9 cellular contexts compared by ENCODE assay signal in genomic region chr9:125343518-125344284, GRCh38.
A peak's percentile ranks its signal among the peaks of the same experiment; 100 is the strongest.
DNase-seq lines count a peak whose midpoint lies in the region; ATAC-seq and TF ChIP-seq lines count a peak whose summit lies in the region.
"Had no signal": no experiment of that assay in that cellular context is flagged by ENCODE, and none has a peak within 500 bp of the region (broad histone marks: within the 10 kb centered on the region; RNA-seq: fewer than 3 reads in every experiment).

No MANE protein-coding gene starts in this region.

- peak; percentile 87 to 94 for ATAC-seq in left cardiac atrium
- peak; percentile 66 for ATAC-seq in thoracic aorta (ENCODE audit: insufficient number of reproducible peaks, low FRiP score, low read depth)
- ATAC-seq in HG03135 (IDR thresholded peaks at IDR 0.05; ENCODE audit: unreplicated experiment): no peak

- H3K4me2 ChIP-seq in SK-N-SH: peak overlapping the region; percentile 34; the same call in 1 of the 2 replicates

- no peaks in the 10 kb centered on the region for H3K79me2 ChIP-seq in SK-N-SH (ENCODE audit: insufficient read depth)

- no peaks in the 10 kb centered on the region for H3K9me2 ChIP-seq in SK-N-SH

- peaks cover 38 to 58% of the 10 kb centered on the region in 2 experiments for H3K36me3 ChIP-seq in SK-N-SH (replicated peaks in 1 of 2; ENCODE audit: control insufficient read depth in 1 of 2, insufficient read depth in 2 of 2, low read length in 1 of 2)
- H3K36me3 ChIP-seq in thoracic aorta: peaks cover 27% of the 10 kb centered on the region

- CTCF ChIA-PET in SK-N-SH (lab: Yijun Ruan, JAX): interaction anchor here (0.6 to 1.2 kb wide), 4 partner anchors 10 to 394 kb away, joined by 3 read pairs; no protein-coding TSS in a partner anchor

- H3K9me3 ChIP-seq in SK-N-SH: no peaks in the 10 kb centered on the region
- no peaks in the 10 kb centered on the region for H3K9me3 ChIP-seq in thoracic aorta

- H3K4me3 ChIP-seq in SK-N-SH (ENCODE audit: low read depth in 2 of 2, low read length in 1 of 2): no peak overlapping the region
- H3K4me3 ChIP-seq in thoracic aorta: no peak overlapping the region

- 55% methylated on average over 3 of the region's 3 CpGs for WGBS in SK-N-SH (ENCODE audit: low lambda C conversion rate)

- no peak overlapping the region for H3K9ac ChIP-seq in SK-N-SH

- H3K4me1 ChIP-seq in SK-N-SH (ENCODE audit: control insufficient read depth in 1 of 2, insufficient read depth in 2 of 2, low read depth in 1 of 2, low read length in 1 of 2) (peaks cover 4 to 16% of the 10 kb centered on the region in 2 experiments; a peak in 3 of 4 replicates), thoracic aorta (ENCODE audit: control insufficient read depth in 1 of 2, low read depth in 2 of 2) (peaks cover 8 to 13% of the 10 kb centered on the region in 2 donors)

- TF ChIP-seq CTCF in SK-N-SH (IDR thresholded peaks at IDR 0.05): no peak
- TF ChIP-seq CTCF in thoracic aorta (IDR thresholded peaks at IDR 0.05): peak; percentile 14

- H3K27me3 ChIP-seq in SK-N-SH (ENCODE audit: insufficient read depth): no peaks in the 10 kb centered on the region
- H3K27me3 ChIP-seq in thoracic aorta (replicated peaks; ENCODE audit: insufficient read depth): no peaks in the 10 kb centered on the region

- DNase-seq in NCI-H2029 (lab: John Stamatoyannopoulos, UW) (peak; percentile 16), NCI-H2029 treated with DMSO at 0.1 percent for 48 hours (lab: John Stamatoyannopoulos, UW) (no peak), SK-N-SH (no peak), left cardiac atrium (peak; percentile 35), thoracic aorta (ENCODE audit: low spot score) (no peak), HK-2 (ENCODE audit: unreplicated experiment) (no peak), RPMI8226 (no peak)
- DNase-seq: 8988T had no signal

- POLR2A ChIA-PET in SK-N-SH (lab: Yijun Ruan, JAX): no interaction called here

- H3F3A ChIP-seq in SK-N-SH (replicated peaks; ENCODE audit: insufficient read depth): peaks cover 24% of the 10 kb centered on the region

- TF ChIP-seq RAD21 in SK-N-SH (IDR thresholded peaks at IDR 0.05; ENCODE audit: low read length): no peak

- intact Hi-C loops in left cardiac atrium (cut with DNase I): no loop called here

- no peak for TF ChIP-seq EP300 in SK-N-SH (IDR thresholded peaks at IDR 0.05; ENCODE audit: borderline replicate concordance in 1 of 2, low read depth in 1 of 2, low read length in 1 of 2)

- peaks cover 11% of the 10 kb centered on the region; the same call in 1 of the 2 replicates for H4K20me1 ChIP-seq in SK-N-SH (ENCODE audit: insufficient read depth)

- H3K27ac ChIP-seq in SK-N-SH (ENCODE audit: low read depth in 2 of 2, low read length in 1 of 2): peak overlapping the region; percentile 7 to 74
- peak overlapping the region; percentile 23 to 25 for H3K27ac ChIP-seq in thoracic aorta

- H2AFZ ChIP-seq in SK-N-SH (ENCODE audit: low read depth): no peak overlapping the region

TF ChIP-seq in SK-N-SH, 30 proteins besides CTCF, POLR2A, EP300 and RAD21:
- no peak for TF ChIP-seq MEF2A (IDR thresholded peaks at IDR 0.05; ENCODE audit: borderline replicate concordance, low read depth)
- TF ChIP-seq JUND (IDR thresholded peaks at IDR 0.05): peak; percentile 48; the same call in 1 of the 2 replicates
- no peak for TF ChIP-seq POLR2AphosphoS5 (IDR thresholded peaks at IDR 0.05; ENCODE audit: low read depth, low read length)
- TF ChIP-seq PBX3 (IDR thresholded peaks at IDR 0.05): peak; percentile 80
- TF ChIP-seq USF1 (IDR thresholded peaks at IDR 0.05; ENCODE audit: borderline replicate concordance, low read depth): peak; percentile 63; the same call in 1 of the 2 replicates
- TF ChIP-seq MAX (IDR thresholded peaks at IDR 0.05; ENCODE audit: low read depth): no peak
- no peak for TF ChIP-seq ZBTB33 (IDR thresholded peaks at IDR 0.05; ENCODE audit: borderline replicate concordance, low read depth)
- peak; percentile 15; the same call in 1 of the 2 replicates for TF ChIP-seq TCF12 (IDR thresholded peaks at IDR 0.05)
- no peak for TF ChIP-seq RXRA (IDR thresholded peaks at IDR 0.05; ENCODE audit: borderline replicate concordance, low read depth)
- TF ChIP-seq RFX5 (IDR thresholded peaks at IDR 0.05; ENCODE audit: low read length): no peak
- no peak for TF ChIP-seq TEAD4 (IDR thresholded peaks at IDR 0.05; ENCODE audit: borderline replicate concordance, insufficient read depth)
- 0 out of 2 replicates have a peak, but pooled peaks have one; percentile 13 for TF ChIP-seq NFIC (IDR thresholded peaks at IDR 0.05; ENCODE audit: borderline replicate concordance)
- peak; percentile 32; the same call in 1 of the 2 replicates for TF ChIP-seq FOSL2 (IDR thresholded peaks at IDR 0.05; ENCODE audit: borderline replicate concordance, low read depth)
- no peak for TF ChIP-seq FOXJ3 (CRISPR knock-in tag; IDR thresholded peaks at IDR 0.05)
- TF ChIP-seq GATA2 (CRISPR knock-in tag; IDR thresholded peaks at IDR 0.05): no peak
- TF ChIP-seq FOXM1 (IDR thresholded peaks at IDR 0.05; ENCODE audit: low read depth): no peak
- TF ChIP-seq TAF1 (IDR thresholded peaks at IDR 0.05; ENCODE audit: borderline replicate concordance, low read depth, low read length): no peak
- TF ChIP-seq MXI1 (IDR thresholded peaks at IDR 0.05; ENCODE audit: low read depth, low read length): no peak
- TF ChIP-seq YY1 (IDR thresholded peaks at IDR 0.05; ENCODE audit: low read depth): no peak

Comparison
In these comparisons a context has a peak if more than half of its experiments do, and no peak if none do; other contexts are left out.
1. DNase-seq: peak in NCI-H2029 (single experiment) and left cardiac atrium (single experiment); none in NCI-H2029 treated with DMSO at 0.1 percent for 48 hours (single experiment), SK-N-SH (single experiment), thoracic aorta (single experiment), HK-2 (single experiment) and RPMI8226 (single experiment).